In the genomic region with DNA sequence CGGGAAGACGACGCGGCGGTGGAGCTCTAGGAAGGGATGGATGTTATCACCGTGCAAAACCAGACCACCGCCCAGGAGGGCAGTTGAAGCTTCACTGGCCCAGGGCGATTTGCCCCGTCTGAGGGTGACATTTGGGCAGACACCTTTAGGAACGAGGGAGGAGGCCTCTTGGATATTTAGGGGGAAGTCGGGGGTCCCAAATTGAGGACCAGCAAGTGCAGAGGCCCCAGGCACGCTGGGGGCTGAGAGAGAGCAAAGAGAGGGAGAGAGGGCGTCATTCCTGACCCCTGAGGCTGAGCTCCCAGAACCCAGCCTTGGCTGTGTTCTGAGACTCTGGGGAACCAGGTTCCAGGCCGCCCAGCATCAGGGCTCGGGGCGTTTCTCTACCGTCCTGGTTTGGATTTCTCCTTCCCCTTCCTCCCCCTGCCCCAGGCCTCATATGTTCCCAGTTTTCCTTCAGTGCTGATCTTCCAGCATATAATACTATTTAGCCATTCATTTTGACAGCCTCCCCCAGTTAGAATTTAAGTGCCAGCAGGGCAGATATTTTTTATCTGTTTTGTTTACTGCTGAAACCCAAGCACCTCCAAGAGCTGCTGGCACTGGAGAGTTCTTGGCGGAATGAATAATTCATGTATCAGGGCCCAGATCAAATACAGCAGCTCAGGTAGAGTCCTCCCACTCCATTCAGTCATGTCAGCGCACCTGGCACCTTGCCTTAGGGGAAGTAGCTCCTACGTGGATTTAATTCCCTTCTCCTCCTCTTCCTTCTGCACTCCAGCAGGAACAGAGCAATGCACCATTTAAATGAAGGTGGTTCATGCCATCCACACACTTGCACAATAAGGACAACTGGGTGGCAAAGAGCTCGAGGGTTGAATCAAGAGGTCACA, we compare ENCODE assay signal across 15 cellular contexts. TPM values are rescaled to one million over a fixed set of nuclear protein-coding genes. Genes with fewer than 3 reads are reported as not detected.
DNase-seq lines count a peak whose midpoint lies in the region; FAIRE-seq and TF ChIP-seq lines count a peak whose summit lies in the region.
"Had no signal": no experiment of that assay in that cellular context is flagged by ENCODE, and none has a peak within 500 bp of the region (broad histone marks: within the 10 kb centered on the region; RNA-seq: fewer than 3 reads in every experiment).

No MANE protein-coding gene starts in this region.

- in situ Hi-C loops in T47D (cut with HindIII; ENCODE audit: low pct_unique_long_range_greater_than_20kb, low sequenced_read_pairs) (no loop called here), mammary epithelial cell (cut with MboI; ENCODE audit: low sequenced_read_pairs in 2 of 2) (no loop called here), transverse colon (cut with MboI; ENCODE audit: low pct_ligation_motif_present in 1 of 4, low pct_unique_long_range_greater_than_20kb in 1 of 4, low sequenced_read_pairs in 3 of 4) (no loop called here)

- H3K27ac Mint-ChIP-seq in activated T-helper 1 cell treated with anti-CD3 and anti-CD28 coated beads, Interleukin-12 subunit alpha, Interleukin-12 subunit beta, Interleukin-2, Interleukin-4 antibody, amounts not matched to agents 30 ng/mL and 10 ng/mL and 1 ng/mL, durations not matched to agents 14 hours and 24 hours and 36 hours = no peak overlapping the region
- H3K27ac Mint-ChIP-seq: activated naive CD4-positive, alpha-beta T cell treated with anti-CD3 and anti-CD28 coated beads, Interleukin-2, amount 50 U/mL, for 72 hours had no signal

- no peaks in the 10 kb centered on the region for H3K9me3 Mint-ChIP-seq in activated T-helper 1 cell treated with anti-CD3 and anti-CD28 coated beads, Interleukin-12 subunit alpha, Interleukin-12 subunit beta, Interleukin-2, Interleukin-4 antibody, amounts not matched to agents 30 ng/mL and 10 ng/mL and 1 ng/mL, durations not matched to agents 14 hours and 24 hours and 36 hours
- H3K9me3 Mint-ChIP-seq: activated naive CD4-positive, alpha-beta T cell treated with anti-CD3 and anti-CD28 coated beads, Interleukin-2, amount 50 U/mL, for 72 hours; central memory CD8-positive, alpha-beta T cell had no signal

- no peaks in the 10 kb centered on the region for H3K4me1 Mint-ChIP-seq in activated T-helper 1 cell treated with anti-CD3 and anti-CD28 coated beads, Interleukin-12 subunit alpha, Interleukin-12 subunit beta, Interleukin-2, Interleukin-4 antibody, amounts not matched to agents 30 ng/mL and 10 ng/mL and 1 ng/mL, durations not matched to agents 14 hours and 24 hours and 36 hours (ENCODE audit: low read depth)
- H3K4me1 Mint-ChIP-seq: central memory CD8-positive, alpha-beta T cell had no signal

- H3K27me3 ChIP-seq in mammary epithelial cell (ENCODE audit: insufficient read depth, low read length) (peaks cover 15% of the 10 kb centered on the region), iPS DF 6.9 (ENCODE audit: control insufficient read depth, insufficient read depth, low read length) (peaks cover 20% of the 10 kb centered on the region), transverse colon (peaks cover 38% of the 10 kb centered on the region)
- H3K27me3 ChIP-seq: ovary had no signal

- TF ChIP-seq EP300 in transverse colon (IDR thresholded peaks at IDR 0.05; ENCODE audit: low read depth) = no peak

- DNase-seq in T47D (ENCODE audit: low read depth in 1 of 2, low spot score in 1 of 2) = peak; percentile 48 to 62
- no peak for DNase-seq in mammary epithelial cell
- DNase-seq in NCI-H345 treated with DMSO at 0.1 percent for 48 hours (lab: John Stamatoyannopoulos, UW; ENCODE audit: unreplicated experiment) = peak; percentile 95
- no peak for DNase-seq in iPS DF 6.9 (ENCODE audit: low read depth, low spot score)
- DNase-seq in transverse colon = peak; percentile 29
- no peak for DNase-seq in activated T-helper 1 cell treated with anti-CD3 and anti-CD28 coated beads, Interleukin-12 subunit alpha, Interleukin-12 subunit beta, Interleukin-2, Interleukin-4 antibody, amounts not matched to agents 30 ng/mL and 10 ng/mL and 1 ng/mL, durations not matched to agents 14 hours and 24 hours and 36 hours (ENCODE audit: low spot score)
- DNase-seq in frontal cortex (ENCODE audit: low spot score in 2 of 2) = no peak
- DNase-seq in erythroblast (lab: John Stamatoyannopoulos, UW) = no peak
- DNase-seq: Calu3, NCI-H446 treated with DMSO at 0.1 percent for 48 hours had no signal

- 37% methylated on average over 14 of the region's 21 CpGs for WGBS in mammary epithelial cell (ENCODE audit: low coverage, missing lambda C conversion rate)
- no CpG with 5 or more reads among the region's 21 CpGs for WGBS in iPS DF 6.9 (ENCODE audit: insufficient coverage, insufficient read length)
- WGBS in transverse colon (ENCODE audit: low coverage in 1 of 2), 2 donors = 68 to 69% methylated on average over 3 to 21 of the region's 21 CpGs

- H3K4me3 ChIP-seq in mammary epithelial cell (replicated peaks in 1 of 3; ENCODE audit: insufficient read depth in 1 of 3, low read depth in 2 of 3, low read length in 3 of 3) (no peak overlapping the region), iPS DF 6.9 (ENCODE audit: low read length) (peak overlapping the region; percentile 7; the same call in 1 of the 2 replicates), transverse colon (no peak overlapping the region)
- H3K4me3 ChIP-seq: A549, ovary, upper lobe of left lung had no signal

- no peaks in the 10 kb centered on the region for H3K9me3 ChIP-seq in mammary epithelial cell (replicated peaks; ENCODE audit: insufficient read depth, low read length)
- H3K9me3 ChIP-seq in iPS DF 6.9 (ENCODE audit: control insufficient read depth, insufficient read depth, low read length) = no peaks in the 10 kb centered on the region
- no peaks in the 10 kb centered on the region for H3K9me3 ChIP-seq in transverse colon
- H3K9me3 ChIP-seq: A549, ovary, upper lobe of left lung had no signal

- BruUV-seq in mammary epithelial cell (replicated peaks; lab: Mats Ljungman, UMichigan) = no TSS peak

- no peaks in the 10 kb centered on the region for H3K36me3 ChIP-seq in mammary epithelial cell (ENCODE audit: insufficient read depth, low read length)
- H3K36me3 ChIP-seq in iPS DF 6.9 (ENCODE audit: control insufficient read depth, insufficient read depth, low read length) = no peaks in the 10 kb centered on the region
- no peaks in the 10 kb centered on the region for H3K36me3 ChIP-seq in transverse colon
- H3K36me3 ChIP-seq: ovary, upper lobe of left lung had no signal

- no peak overlapping the region for H3K9ac ChIP-seq in mammary epithelial cell (ENCODE audit: insufficient read depth, low read length)

- no peaks in the 10 kb centered on the region for H3K4me1 ChIP-seq in mammary epithelial cell (ENCODE audit: insufficient read depth, low read length)
- peaks cover 7% of the 10 kb centered on the region for H3K4me1 ChIP-seq in iPS DF 6.9 (ENCODE audit: control insufficient read depth, insufficient read depth, low read length)
- H3K4me1 ChIP-seq in transverse colon = peaks cover 0 to 9% (median 2%) of the 10 kb centered on the region in 4 donors
- H3K4me1 ChIP-seq: A549 had no signal

- intact Hi-C loops in mammary epithelial cell (cut with micrococcal nuclease) = no loop called here
- intact Hi-C loops in transverse colon (cut with DNase I; ENCODE audit: low total_unique reads) = no loop called here
- intact Hi-C loops in activated T-helper 1 cell treated with anti-CD3 and anti-CD28 coated beads, Interleukin-12 subunit alpha, Interleukin-12 subunit beta, Interleukin-2, Interleukin-4 antibody, amounts not matched to agents 30 ng/mL and 10 ng/mL and 1 ng/mL, durations not matched to agents 14 hours and 24 hours and 36 hours (cut with micrococcal nuclease) = no loop called here

- no peak overlapping the region for H3K4me2 ChIP-seq in mammary epithelial cell (ENCODE audit: insufficient read depth, low read depth, low read length)
- H3K4me2 ChIP-seq: A549 had no signal

- no peak overlapping the region for H3K4me3 Mint-ChIP-seq in activated T-helper 1 cell treated with anti-CD3 and anti-CD28 coated beads, Interleukin-12 subunit alpha, Interleukin-12 subunit beta, Interleukin-2, Interleukin-4 antibody, amounts not matched to agents 30 ng/mL and 10 ng/mL and 1 ng/mL, durations not matched to agents 14 hours and 24 hours and 36 hours
- H3K4me3 Mint-ChIP-seq: central memory CD8-positive, alpha-beta T cell had no signal

- dilution Hi-C loops in mammary epithelial cell (cut with HindIII; ENCODE audit: low sequenced_read_pairs) = no loop called here

- H3K27ac ChIP-seq in mammary epithelial cell (ENCODE audit: insufficient read depth, low read depth, low read length) (no peak overlapping the region), iPS DF 6.9 (ENCODE audit: low read length) (no peak overlapping the region), transverse colon (no peak overlapping the region)
- H3K27ac ChIP-seq: A549, ovary, upper lobe of left lung had no signal

- no peaks in the 10 kb centered on the region for H3K79me2 ChIP-seq in mammary epithelial cell (ENCODE audit: insufficient read depth, low read length)

- peaks cover 25% of the 10 kb centered on the region for H3K27me3 Mint-ChIP-seq in activated T-helper 1 cell treated with anti-CD3 and anti-CD28 coated beads, Interleukin-12 subunit alpha, Interleukin-12 subunit beta, Interleukin-2, Interleukin-4 antibody, amounts not matched to agents 30 ng/mL and 10 ng/mL and 1 ng/mL, durations not matched to agents 14 hours and 24 hours and 36 hours (ENCODE audit: insufficient read depth)

- no peaks in the 10 kb centered on the region for H4K20me1 ChIP-seq in mammary epithelial cell (ENCODE audit: insufficient read depth, low read length)

- TF ChIP-seq CTCF in mammary epithelial cell (conservative IDR thresholded peaks at IDR 0.05 in 1 of 2, IDR thresholded peaks at IDR 0.05 in 1 of 2; ENCODE audit: extremely low read depth in 1 of 2, insufficient read depth in 1 of 2, low read depth in 1 of 2, low read length in 2 of 2) (no peak), transverse colon (IDR thresholded peaks at IDR 0.05) (no peak)

- CTCF ChIA-PET in mammary epithelial cell (lab: Charles Lee; ENCODE audit: low non-redundant PET) = no interaction called here

- no peak for TF ChIP-seq POLR2A in transverse colon (IDR thresholded peaks at IDR 0.05)
- TF ChIP-seq POLR2A in erythroblast (IDR thresholded peaks at IDR 0.05; ENCODE audit: low read length) = no peak

- FAIRE-seq in frontal cortex (lab: Jason Lieb, UNC) = no peak
- FAIRE-seq: A549 had no signal

- H2AFZ ChIP-seq in mammary epithelial cell (ENCODE audit: low read depth, low read length) = no peak overlapping the region

- no peaks in the 10 kb centered on the region for H3K36me3 Mint-ChIP-seq in activated T-helper 1 cell treated with anti-CD3 and anti-CD28 coated beads, Interleukin-12 subunit alpha, Interleukin-12 subunit beta, Interleukin-2, Interleukin-4 antibody, amounts not matched to agents 30 ng/mL and 10 ng/mL and 1 ng/mL, durations not matched to agents 14 hours and 24 hours and 36 hours (ENCODE audit: low read depth)
- H3K36me3 Mint-ChIP-seq: activated naive CD4-positive, alpha-beta T cell treated with anti-CD3 and anti-CD28 coated beads, Interleukin-2, amount 50 U/mL, for 72 hours had no signal

RNA-seq across cellular contexts. Expression of a gene that starts 23.3 kb away (rescaled TPM):
- not detected for total RNA-seq in mammary epithelial cell
- polyA plus RNA-seq in mammary epithelial cell = 0.01 TPM
- polyA minus RNA-seq in mammary epithelial cell = not detected
- total RNA-seq in transverse colon = 10 to 100 TPM; 35.4 to 86.4 (median 47.7) TPM
- total RNA-seq in activated T-helper 1 cell treated with anti-CD3 and anti-CD28 coated beads, Interleukin-12 subunit alpha, Interleukin-12 subunit beta, Interleukin-2, Interleukin-4 antibody, amounts not matched to agents 30 ng/mL and 10 ng/mL and 1 ng/mL, durations not matched to agents 14 hours and 24 hours and 36 hours = not detected in 2 replicates
- not detected for total RNA-seq in frontal cortex
- total RNA-seq: activated naive CD4-positive, alpha-beta T cell treated with anti-CD3 and anti-CD28 coated beads, Interleukin-2, amount 50 U/mL, for 72 hours; Calu3; upper lobe of left lung had no signal
- polyA plus RNA-seq: A549 had no signal

Comparison
In these comparisons a context has a peak if more than half of its experiments do, and no peak if none do; other contexts are left out.
1. DNase-seq: peak in T47D (2 of 2), NCI-H345 treated with DMSO at 0.1 percent for 48 hours (single experiment) and transverse colon (single experiment); none in mammary epithelial cell (single experiment), iPS DF 6.9 (single experiment), activated T-helper 1 cell treated with anti-CD3 and anti-CD28 coated beads, Interleukin-12 subunit alpha, Interleukin-12 subunit beta, Interleukin-2, Interleukin-4 antibody, amounts not matched to agents 30 ng/mL and 10 ng/mL and 1 ng/mL, durations not matched to agents 14 hours and 24 hours and 36 hours (single experiment), frontal cortex (0 of 2) and erythroblast (0 of 2).
2. RNA of a gene that starts 23.3 kb away (total RNA-seq): 35.4 to 86.4 TPM in transverse colon; not detected in mammary epithelial cell, not detected in activated T-helper 1 cell treated with anti-CD3 and anti-CD28 coated beads, Interleukin-12 subunit alpha, Interleukin-12 subunit beta, Interleukin-2, Interleukin-4 antibody, amounts not matched to agents 30 ng/mL and 10 ng/mL and 1 ng/mL, durations not matched to agents 14 hours and 24 hours and 36 hours and not detected in frontal cortex (single experiment); every median in the first group is over 10 times any median in the second.